ENCODE assay signal across 19 cellular contexts in the genomic region with DNA sequence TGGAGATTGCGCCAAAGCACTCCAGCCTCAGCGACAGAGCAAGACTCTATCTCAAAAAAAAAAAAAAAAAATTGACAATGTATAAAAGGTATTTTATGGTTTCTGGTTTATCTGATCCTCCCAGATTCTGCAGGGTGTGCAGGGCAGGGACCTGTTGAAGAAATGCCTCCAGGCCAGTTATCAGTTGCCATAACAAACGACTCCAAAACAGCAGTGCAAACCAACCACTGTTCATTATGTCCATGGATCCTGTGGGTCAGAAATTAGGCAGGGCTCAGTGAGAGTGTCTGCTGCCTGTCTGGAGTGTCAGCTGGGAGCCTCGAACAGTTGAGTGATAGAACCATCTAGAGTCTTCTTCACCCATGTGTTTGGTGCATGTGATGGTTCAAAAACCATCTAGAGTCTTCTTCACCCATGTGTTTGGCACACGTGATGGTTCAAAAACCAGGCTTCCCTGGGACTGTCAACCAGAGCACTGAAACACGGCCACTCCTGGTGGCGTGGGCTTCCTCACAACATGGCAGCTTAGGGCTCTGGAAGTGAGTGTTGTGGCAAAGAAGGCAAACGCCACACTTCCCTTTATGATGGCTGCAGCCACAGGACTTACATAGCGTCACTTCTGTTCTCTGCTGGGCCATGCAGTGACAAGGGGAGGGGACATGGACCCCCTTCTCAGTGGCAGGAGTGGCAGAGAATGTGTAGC.
DNase-seq lines count a peak whose midpoint lies in the region; ATAC-seq, FAIRE-seq and TF ChIP-seq lines count a peak whose summit lies in the region.
"Had no signal": no experiment of that assay in that cellular context is flagged by ENCODE, and none has a peak within 500 bp of the region (broad histone marks: within the 10 kb centered on the region; RNA-seq: fewer than 3 reads in every experiment).

No MANE protein-coding gene starts in this region.

- no peak overlapping the region for H4K91ac ChIP-seq in H1 (replicated peaks; ENCODE audit: insufficient read length, low read length)

- no peaks in the 10 kb centered on the region; a peak in 1 of 4 replicates for H3K79me2 ChIP-seq in H1 (ENCODE audit: control insufficient read depth in 1 of 2, insufficient read depth in 2 of 2, low read length in 2 of 2)

- H3K27ac Mint-ChIP-seq in activated naive CD4-positive, alpha-beta T cell treated with anti-CD3 and anti-CD28 coated beads, Interleukin-2, amount 50 U/mL, for 24 hours: peak overlapping the region; percentile 55
- no peak overlapping the region for H3K27ac Mint-ChIP-seq in activated naive CD4-positive, alpha-beta T cell treated with anti-CD3 and anti-CD28 coated beads, Interleukin-2, amount 10 ng/mL, durations not matched to agents 7 days and 5 days
- H3K27ac Mint-ChIP-seq in CD8-positive, alpha-beta T cell: no peak overlapping the region
- H3K27ac Mint-ChIP-seq: GM23338 had no signal

- 0 out of 2 replicates have a peak overlapping the region, but pooled peaks have one; percentile 8 for H2BK15ac ChIP-seq in H1 (ENCODE audit: low read length)

- no peak overlapping the region for H3K23ac ChIP-seq in H1 (ENCODE audit: insufficient read length)

- no peak for DNase-seq in activated naive CD4-positive, alpha-beta T cell treated with anti-CD3 and anti-CD28 coated beads, Interleukin-2, amount 10 ng/mL, durations not matched to agents 7 days and 5 days
- DNase-seq in RWPE1 (ENCODE audit: low spot score): no peak
- DNase-seq in H1 (ENCODE audit: low read depth in 1 of 2, low spot score in 2 of 2): no peak
- no peak for DNase-seq in tibial artery
- DNase-seq in NCI-H748 treated with DMSO at 0.1 percent for 48 hours (lab: John Stamatoyannopoulos, UW): no peak
- no peak for DNase-seq in CD8-positive, alpha-beta T cell
- DNase-seq in SKM-1 (lab: John Stamatoyannopoulos, UW; ENCODE audit: unreplicated experiment): no peak
- DNase-seq: GF-D8, NCI-H1048, NCI-H2081 treated with DMSO at 0.1 percent for 48 hours, NCI-H526 had no signal

- TF ChIP-seq RAD21 in H1 (IDR thresholded peaks at IDR 0.05 in 1 of 2, conservative IDR thresholded peaks at IDR 0.05 in 1 of 2; ENCODE audit: low read depth in 2 of 2, low read length in 2 of 2): no peak

- no peak overlapping the region for H2BK12ac ChIP-seq in H1 (ENCODE audit: low read depth, low read length)

- no peaks in the 10 kb centered on the region for H3K36me3 Mint-ChIP-seq in activated naive CD4-positive, alpha-beta T cell treated with anti-CD3 and anti-CD28 coated beads, Interleukin-2, amount 50 U/mL, for 24 hours
- peaks cover 8% of the 10 kb centered on the region for H3K36me3 Mint-ChIP-seq in activated naive CD4-positive, alpha-beta T cell treated with anti-CD3 and anti-CD28 coated beads, Interleukin-2, amount 10 ng/mL, durations not matched to agents 7 days and 5 days
- no peaks in the 10 kb centered on the region for H3K36me3 Mint-ChIP-seq in CD8-positive, alpha-beta T cell

- H3K4ac ChIP-seq in H1 (replicated peaks; ENCODE audit: insufficient read length, low read depth, low read length): no peak overlapping the region

- no peak overlapping the region for H3K9ac ChIP-seq in H1 (replicated peaks in 1 of 4; ENCODE audit: extremely low read depth in 1 of 4, low read depth in 3 of 4, low read length in 3 of 4)

- H3K4me2 ChIP-seq in H1 (ENCODE audit: insufficient read depth in 1 of 2, low read depth in 2 of 2, low read length in 2 of 2): no peak overlapping the region
- H3K4me2 ChIP-seq: GM23338 had no signal

- FAIRE-seq in H1 (lab: Jason Lieb, UNC): no peak
- FAIRE-seq: A204.1, GM12892, K562 had no signal

- no peak for TF ChIP-seq POLR2A in H1 (IDR thresholded peaks at IDR 0.05; ENCODE audit: control extremely low read depth in 1 of 2, low read depth in 2 of 2, low read length in 2 of 2)

- H2AK5ac ChIP-seq in H1 (ENCODE audit: low read depth, low read length): no peak overlapping the region

- no peak overlapping the region for H3K18ac ChIP-seq in H1 (ENCODE audit: extremely low read depth, low read length)

- H3K9me3 ChIP-seq in H1 (ENCODE audit: insufficient read depth in 2 of 2, low read depth in 1 of 2, low read length in 1 of 2): no peaks in the 10 kb centered on the region
- no peaks in the 10 kb centered on the region for H3K9me3 ChIP-seq in tibial artery
- no peaks in the 10 kb centered on the region for H3K9me3 ChIP-seq in CD8-positive, alpha-beta T cell (ENCODE audit: low read length)

- no peak overlapping the region for H3K14ac ChIP-seq in H1 (ENCODE audit: insufficient read length)

- intact Hi-C loops in tibial artery (cut with DNase I; ENCODE audit: low total_unique reads): loop anchor here (5.0 kb wide), 1 partner anchor 88 kb away; no protein-coding TSS in a partner anchor
- intact Hi-C loops in CD8-positive, alpha-beta T cell (cut with DNase I, micrococcal nuclease): no loop called here

- H3K4me3 Mint-ChIP-seq in activated naive CD4-positive, alpha-beta T cell treated with anti-CD3 and anti-CD28 coated beads, Interleukin-2, amount 50 U/mL, for 24 hours: no peak overlapping the region
- H3K4me3 Mint-ChIP-seq in activated naive CD4-positive, alpha-beta T cell treated with anti-CD3 and anti-CD28 coated beads, Interleukin-2, amount 10 ng/mL, durations not matched to agents 7 days and 5 days: no peak overlapping the region
- no peak overlapping the region for H3K4me3 Mint-ChIP-seq in CD8-positive, alpha-beta T cell
- H3K4me3 Mint-ChIP-seq: GM23338 had no signal

- H2BK120ac ChIP-seq in H1 (replicated peaks; ENCODE audit: low read depth, low read length): no peak overlapping the region

- peaks cover 3% of the 10 kb centered on the region for H3K79me1 ChIP-seq in H1 (ENCODE audit: low read depth, low read length)

- H3K4me3 ChIP-seq in H1 (ENCODE audit: extremely low read depth in 1 of 4, insufficient read depth in 2 of 4, low read depth in 3 of 4, low read length in 4 of 4): no peak overlapping the region
- no peak overlapping the region for H3K4me3 ChIP-seq in tibial artery
- no peak overlapping the region for H3K4me3 ChIP-seq in CD8-positive, alpha-beta T cell (ENCODE audit: low read depth, low read length)
- H3K4me3 ChIP-seq: GM23338, K562, SK-N-MC had no signal

- 91% methylated on average over 9 of the region's 9 CpGs; no CpG with 5 or more reads in 1 of the 2 experiments for WGBS in H1 (ENCODE audit: extremely low coverage in 1 of 2, insufficient coverage in 1 of 2, insufficient read length in 1 of 2, insufficient replicate concordance in 2 of 2, low coverage in 1 of 2, low lambda C conversion rate in 2 of 2, missing lambda C conversion rate in 1 of 2), 2 experiments

- peaks cover 26% of the 10 kb centered on the region for H3K4me1 Mint-ChIP-seq in activated naive CD4-positive, alpha-beta T cell treated with anti-CD3 and anti-CD28 coated beads, Interleukin-2, amount 50 U/mL, for 24 hours
- H3K4me1 Mint-ChIP-seq in activated naive CD4-positive, alpha-beta T cell treated with anti-CD3 and anti-CD28 coated beads, Interleukin-2, amount 10 ng/mL, durations not matched to agents 7 days and 5 days: peaks cover 50% of the 10 kb centered on the region
- H3K4me1 Mint-ChIP-seq in CD8-positive, alpha-beta T cell (ENCODE audit: low read depth): peaks cover 38% of the 10 kb centered on the region
- H3K4me1 Mint-ChIP-seq: GM23338 had no signal

- POLR2A ChIA-PET in RWPE1 (lab: Yijun Ruan, JAX; ENCODE audit: low non-redundant PET) (no interaction called here), H1 (lab: Charles Lee; ENCODE audit: partially characterized antibody) (interaction anchor here (1.1 kb wide), 1 partner anchor 21 kb away, joined by 3 read pairs; no protein-coding TSS in a partner anchor)
- POLR2A ChIA-PET in CD8-positive, alpha-beta T cell (lab: Charles Lee): no interaction called here

- ATAC-seq in CD8-positive, alpha-beta T cell: no peak
- ATAC-seq: K562, Right ventricle myocardium inferior had no signal

- H4K20me1 ChIP-seq in H1 (replicated peaks in 1 of 2; ENCODE audit: control insufficient read depth in 1 of 2, insufficient read depth in 2 of 2, low read length in 2 of 2): peaks cover 0 to 1% of the 10 kb centered on the region in 2 experiments

- no peak overlapping the region for H2AFZ ChIP-seq in H1 (ENCODE audit: low read length)
- H2AFZ ChIP-seq: GM23338 had no signal

- H2BK20ac ChIP-seq in H1 (ENCODE audit: low read length): no peak overlapping the region

- CTCF ChIA-PET in activated naive CD4-positive, alpha-beta T cell treated with anti-CD3 and anti-CD28 coated beads, Interleukin-2, amount 10 ng/mL, durations not matched to agents 7 days and 5 days (lab: Charles Lee): interaction anchor here (1.2 kb wide), 1 partner anchor 117 kb away, joined by 3 read pairs; no protein-coding TSS in a partner anchor
- CTCF ChIA-PET in RWPE1 (lab: Yijun Ruan, JAX) (no interaction called here), H1 (lab: Charles Lee; ENCODE audit: partially characterized antibody) (interaction anchor here (5.1 kb wide), 1 partner anchor 117 kb away, joined by 43 read pairs; a partner anchor contains a TSS)
- CTCF ChIA-PET in CD8-positive, alpha-beta T cell (lab: Charles Lee): no interaction called here

- no peak overlapping the region for H3K56ac ChIP-seq in H1 (replicated peaks; ENCODE audit: insufficient read length, low read depth, low read length)

- H3K36me3 ChIP-seq in H1 (ENCODE audit: control insufficient read depth in 2 of 4, insufficient read depth in 4 of 4, low read length in 3 of 4) (no peaks in the 10 kb centered on the region), tibial artery (no peaks in the 10 kb centered on the region)
- no peaks in the 10 kb centered on the region for H3K36me3 ChIP-seq in CD8-positive, alpha-beta T cell (ENCODE audit: insufficient read depth, low read length)

- no peaks in the 10 kb centered on the region for H3K27me3 ChIP-seq in H1 (replicated peaks in 1 of 4; ENCODE audit: control insufficient read depth in 3 of 4, extremely low read depth in 1 of 4, insufficient read depth in 3 of 4, low read length in 3 of 4)
- no peaks in the 10 kb centered on the region for H3K27me3 ChIP-seq in tibial artery
- H3K27me3 ChIP-seq in CD8-positive, alpha-beta T cell (ENCODE audit: insufficient read depth, low read length): no peaks in the 10 kb centered on the region

- TF ChIP-seq CTCF in RWPE1 (conservative IDR thresholded peaks at IDR 0.05; ENCODE audit: low read depth) (no peak), H1 (IDR thresholded peaks at IDR 0.05; ENCODE audit: control extremely low read depth in 1 of 3, insufficient read depth in 1 of 3, low read depth in 1 of 3, low read length in 3 of 3) (no peak), tibial artery (IDR thresholded peaks at IDR 0.05) (no peak)
- no peak for TF ChIP-seq CTCF in CD8-positive, alpha-beta T cell (IDR thresholded peaks at IDR 0.05)

- no peaks in the 10 kb centered on the region for H3K27me3 Mint-ChIP-seq in activated naive CD4-positive, alpha-beta T cell treated with anti-CD3 and anti-CD28 coated beads, Interleukin-2, amount 50 U/mL, for 24 hours
- H3K27me3 Mint-ChIP-seq in activated naive CD4-positive, alpha-beta T cell treated with anti-CD3 and anti-CD28 coated beads, Interleukin-2, amount 10 ng/mL, durations not matched to agents 7 days and 5 days: no peaks in the 10 kb centered on the region
- no peaks in the 10 kb centered on the region for H3K27me3 Mint-ChIP-seq in CD8-positive, alpha-beta T cell (ENCODE audit: low read depth)

- TF ChIP-seq EP300 in H1 (IDR thresholded peaks at IDR 0.05; ENCODE audit: borderline replicate concordance in 1 of 2, low read depth in 2 of 2, low read length in 2 of 2): no peak

- H3K23me2 ChIP-seq in H1 (ENCODE audit: low read depth, low read length): no peaks in the 10 kb centered on the region

- H3K27ac ChIP-seq in RWPE1 (peak overlapping the region; percentile 53), H1 (ENCODE audit: low read depth, low read length) (no peak overlapping the region), tibial artery (peak overlapping the region; percentile 72 to 93)
- H3K27ac ChIP-seq in CD8-positive, alpha-beta T cell (ENCODE audit: low read depth, low read length): no peak overlapping the region
- H3K27ac ChIP-seq: C4-2B, SK-N-MC had no signal

- H3K4me1 ChIP-seq in H1 (replicated peaks in 1 of 4; ENCODE audit: control insufficient read depth in 3 of 4, insufficient read depth in 4 of 4, low read length in 3 of 4) (peaks cover 0 to 3% (median 0%) of the 10 kb centered on the region in 4 experiments; a peak in 2 of 7 replicates), tibial artery (peaks cover 0 to 97% (median 79%) of the 10 kb centered on the region in 4 donors)
- peaks cover 18% of the 10 kb centered on the region for H3K4me1 ChIP-seq in CD8-positive, alpha-beta T cell (ENCODE audit: insufficient read depth, low read length)

- H4K8ac ChIP-seq in H1 (ENCODE audit: extremely low read depth, insufficient read depth, low read length): no peak overlapping the region; the same call in 1 of the 2 replicates

- H4K5ac ChIP-seq in H1 (ENCODE audit: insufficient read length, low read depth, low read length): no peak overlapping the region

- H3K9me3 Mint-ChIP-seq in activated naive CD4-positive, alpha-beta T cell treated with anti-CD3 and anti-CD28 coated beads, Interleukin-2, amount 50 U/mL, for 24 hours: no peaks in the 10 kb centered on the region
- no peaks in the 10 kb centered on the region for H3K9me3 Mint-ChIP-seq in activated naive CD4-positive, alpha-beta T cell treated with anti-CD3 and anti-CD28 coated beads, Interleukin-2, amount 10 ng/mL, durations not matched to agents 7 days and 5 days
- no peaks in the 10 kb centered on the region for H3K9me3 Mint-ChIP-seq in CD8-positive, alpha-beta T cell
- H3K9me3 Mint-ChIP-seq: GM23338 had no signal

- H2BK5ac ChIP-seq in H1 (ENCODE audit: low read depth, low read length): no peak overlapping the region

Comparison
In these comparisons a context has a peak if more than half of its experiments do, and no peak if none do; other contexts are left out.
1. H3K27ac ChIP-seq: peak in RWPE1 (single experiment) and tibial artery (2 of 2); none in H1 (single experiment) and CD8-positive, alpha-beta T cell (single experiment).
2. CTCF ChIA-PET loops: an anchor here in activated naive CD4-positive, alpha-beta T cell treated with anti-CD3 and anti-CD28 coated beads, Interleukin-2, amount 10 ng/mL, durations not matched to agents 7 days and 5 days (1.2 kb wide) and H1 (5.1 kb wide); none called in RWPE1 and CD8-positive, alpha-beta T cell.